1 cellular context compared by ENCODE assay signal in the genomic region with DNA sequence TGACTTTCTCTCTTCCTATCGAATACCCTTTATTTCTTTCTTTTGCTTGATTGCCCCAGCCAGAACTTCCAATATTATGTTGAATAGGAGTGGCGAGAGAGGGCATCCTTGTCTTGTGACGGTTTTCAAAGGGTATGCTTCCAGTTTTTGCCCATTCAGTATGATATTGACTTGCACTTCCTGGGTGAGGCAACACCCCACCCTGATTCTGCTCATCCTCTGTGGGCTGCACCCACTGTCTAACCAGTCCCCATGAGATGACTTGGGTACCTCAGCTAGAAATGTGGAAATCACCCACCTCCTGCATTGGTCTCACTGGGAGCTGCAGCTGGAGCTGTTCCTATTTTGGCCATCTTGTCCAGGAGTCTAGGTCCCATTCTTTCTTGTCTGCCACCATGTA.
TF ChIP-seq lines count a peak whose summit lies in the region.

No MANE protein-coding gene starts in this region.

TF ChIP-seq in GM23338, 12 proteins besides CTCF, POLR2A, EP300 and RAD21 (continued from another document):
- TF ChIP-seq POLR2AphosphoS5 (IDR thresholded peaks at IDR 0.05; ENCODE audit: low read depth) (no peak), STAT1 (IDR thresholded peaks at IDR 0.05; ENCODE audit: unreplicated experiment) (no peak), NANOG (IDR thresholded peaks at IDR 0.05; ENCODE audit: borderline replicate concordance) (no peak), EZH2phosphoT487 (IDR thresholded peaks at IDR 0.05; ENCODE audit: unreplicated experiment) (no peak)
- TF ChIP-seq, protein P1, sequence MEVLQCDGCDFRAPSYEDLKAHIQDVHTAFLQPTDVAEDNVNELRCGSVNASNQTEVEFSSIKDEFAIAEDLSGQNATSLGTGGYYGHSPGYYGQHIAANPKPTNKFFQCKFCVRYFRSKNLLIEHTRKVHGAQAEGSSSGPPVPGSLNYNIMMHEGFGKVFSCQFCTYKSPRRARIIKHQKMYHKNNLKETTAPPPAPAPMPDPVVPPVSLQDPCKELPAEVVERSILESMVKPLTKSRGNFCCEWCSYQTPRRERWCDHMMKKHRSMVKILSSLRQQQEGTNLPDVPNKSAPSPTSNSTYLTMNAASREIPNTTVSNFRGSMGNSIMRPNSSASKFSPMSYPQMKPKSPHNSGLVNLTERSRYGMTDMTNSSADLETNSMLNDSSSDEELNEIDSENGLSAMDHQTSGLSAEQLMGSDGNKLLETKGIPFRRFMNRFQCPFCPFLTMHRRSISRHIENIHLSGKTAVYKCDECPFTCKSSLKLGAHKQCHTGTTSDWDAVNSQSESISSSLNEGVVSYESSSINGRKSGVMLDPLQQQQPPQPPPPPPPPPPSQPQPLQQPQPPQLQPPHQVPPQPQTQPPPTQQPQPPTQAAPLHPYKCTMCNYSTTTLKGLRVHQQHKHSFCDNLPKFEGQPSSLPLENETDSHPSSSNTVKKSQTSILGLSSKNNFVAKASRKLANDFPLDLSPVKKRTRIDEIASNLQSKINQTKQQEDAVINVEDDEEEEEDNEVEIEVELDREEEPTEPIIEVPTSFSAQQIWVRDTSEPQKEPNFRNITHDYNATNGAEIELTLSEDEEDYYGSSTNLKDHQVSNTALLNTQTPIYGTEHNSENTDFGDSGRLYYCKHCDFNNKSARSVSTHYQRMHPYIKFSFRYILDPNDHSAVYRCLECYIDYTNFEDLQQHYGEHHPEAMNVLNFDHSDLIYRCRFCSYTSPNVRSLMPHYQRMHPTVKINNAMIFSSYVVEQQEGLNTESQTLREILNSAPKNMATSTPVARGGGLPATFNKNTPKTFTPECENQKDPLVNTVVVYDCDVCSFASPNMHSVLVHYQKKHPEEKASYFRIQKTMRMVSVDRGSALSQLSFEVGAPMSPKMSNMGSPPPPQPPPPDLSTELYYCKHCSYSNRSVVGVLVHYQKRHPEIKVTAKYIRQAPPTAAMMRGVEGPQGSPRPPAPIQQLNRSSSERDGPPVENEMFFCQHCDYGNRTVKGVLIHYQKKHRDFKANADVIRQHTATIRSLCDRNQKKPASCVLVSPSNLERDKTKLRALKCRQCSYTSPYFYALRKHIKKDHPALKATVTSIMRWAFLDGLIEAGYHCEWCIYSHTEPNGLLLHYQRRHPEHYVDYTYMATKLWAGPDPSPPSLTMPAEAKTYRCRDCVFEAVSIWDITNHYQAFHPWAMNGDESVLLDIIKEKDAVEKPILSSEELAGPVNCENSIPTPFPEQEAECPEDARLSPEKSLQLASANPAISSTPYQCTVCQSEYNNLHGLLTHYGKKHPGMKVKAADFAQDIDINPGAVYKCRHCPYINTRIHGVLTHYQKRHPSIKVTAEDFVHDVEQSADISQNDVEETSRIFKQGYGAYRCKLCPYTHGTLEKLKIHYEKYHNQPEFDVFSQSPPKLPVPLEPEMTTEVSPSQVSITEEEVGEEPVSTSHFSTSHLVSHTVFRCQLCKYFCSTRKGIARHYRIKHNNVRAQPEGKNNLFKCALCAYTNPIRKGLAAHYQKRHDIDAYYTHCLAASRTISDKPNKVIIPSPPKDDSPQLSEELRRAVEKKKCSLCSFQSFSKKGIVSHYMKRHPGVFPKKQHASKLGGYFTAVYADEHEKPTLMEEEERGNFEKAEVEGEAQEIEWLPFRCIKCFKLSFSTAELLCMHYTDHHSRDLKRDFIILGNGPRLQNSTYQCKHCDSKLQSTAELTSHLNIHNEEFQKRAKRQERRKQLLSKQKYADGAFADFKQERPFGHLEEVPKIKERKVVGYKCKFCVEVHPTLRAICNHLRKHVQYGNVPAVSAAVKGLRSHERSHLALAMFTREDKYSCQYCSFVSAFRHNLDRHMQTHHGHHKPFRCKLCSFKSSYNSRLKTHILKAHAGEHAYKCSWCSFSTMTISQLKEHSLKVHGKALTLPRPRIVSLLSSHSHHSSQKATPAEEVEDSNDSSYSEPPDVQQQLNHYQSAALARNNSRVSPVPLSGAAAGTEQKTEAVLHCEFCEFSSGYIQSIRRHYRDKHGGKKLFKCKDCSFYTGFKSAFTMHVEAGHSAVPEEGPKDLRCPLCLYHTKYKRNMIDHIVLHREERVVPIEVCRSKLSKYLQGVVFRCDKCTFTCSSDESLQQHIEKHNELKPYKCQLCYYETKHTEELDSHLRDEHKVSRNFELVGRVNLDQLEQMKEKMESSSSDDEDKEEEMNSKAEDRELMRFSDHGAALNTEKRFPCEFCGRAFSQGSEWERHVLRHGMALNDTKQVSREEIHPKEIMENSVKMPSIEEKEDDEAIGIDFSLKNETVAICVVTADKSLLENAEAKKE (CRISPR knock-in tag; IDR thresholded peaks at IDR 0.05) = no peak
